ENCODE assay signal across 9 cellular contexts in genomic region chr3:111594205-111594604, GRCh38. TPM values are rescaled to one million over a fixed set of nuclear protein-coding genes. Genes with fewer than 3 reads are reported as not detected.
DNase-seq lines count a peak whose midpoint lies in the region; ATAC-seq, FAIRE-seq and TF ChIP-seq lines count a peak whose summit lies in the region.
"Had no signal": no experiment of that assay in that cellular context is flagged by ENCODE, and none has a peak within 500 bp of the region (broad histone marks: within the 10 kb centered on the region; RNA-seq: fewer than 3 reads in every experiment).

No MANE protein-coding gene starts in this region.

- H3K9me3 ChIP-seq in pancreas, result no peaks in the 10 kb centered on the region
- H3K9me3 ChIP-seq: BLaER1 had no signal

- WGBS in pancreas, 2 donors, result 89% methylated on average over 2 of the region's 2 CpGs

- intact Hi-C loops in pancreas (cut with DNase I), result no loop called here

- H3K4me3 ChIP-seq in pancreas, result no peak overlapping the region
- H3K4me3 ChIP-seq: BLaER1 had no signal

- peaks cover 81% of the 10 kb centered on the region for H3K36me3 Mint-ChIP-seq in T-helper 2 cell treated with Interferon-gamma antibody and Interleukin-4, amounts not matched to agents 5 μg/mL and 100 μg/mL, for 36 hours (ENCODE audit: low read depth)
- peaks cover 68 to 78% of the 10 kb centered on the region in 2 donors for H3K36me3 Mint-ChIP-seq in activated naive CD4-positive, alpha-beta T cell treated with anti-CD3 and anti-CD28 coated beads, Interleukin-2, amount 50 U/mL, for 72 hours

- H3K4me1 ChIP-seq in pancreas, result no peaks in the 10 kb centered on the region
- H3K4me1 ChIP-seq: BLaER1 had no signal

- no peaks in the 10 kb centered on the region for H3K27me3 Mint-ChIP-seq in T-helper 2 cell treated with Interferon-gamma antibody and Interleukin-4, amounts not matched to agents 5 μg/mL and 100 μg/mL, for 36 hours (ENCODE audit: low read depth)

- no peak for FAIRE-seq in pancreas (lab: Jason Lieb, UNC)

- ATAC-seq in HG02981 (IDR thresholded peaks at IDR 0.05; ENCODE audit: unreplicated experiment) (peak; percentile 66), pancreas (no peak)
- peak in 1 of 2 donors; percentile 71 for ATAC-seq in activated naive CD4-positive, alpha-beta T cell treated with anti-CD3 and anti-CD28 coated beads, Interleukin-2, amount 50 U/mL, for 72 hours

- no peaks in the 10 kb centered on the region for H3K9me3 Mint-ChIP-seq in T-helper 2 cell treated with Interferon-gamma antibody and Interleukin-4, amounts not matched to agents 5 μg/mL and 100 μg/mL, for 36 hours
- peaks cover 0 to 4% of the 10 kb centered on the region in 2 donors for H3K9me3 Mint-ChIP-seq in activated naive CD4-positive, alpha-beta T cell treated with anti-CD3 and anti-CD28 coated beads, Interleukin-2, amount 50 U/mL, for 72 hours

- no peak for TF ChIP-seq CTCF in pancreas (IDR thresholded peaks at IDR 0.05)

- H3K27me3 ChIP-seq in pancreas, result no peaks in the 10 kb centered on the region
- H3K27me3 ChIP-seq: BLaER1 had no signal

- H3K4me3 Mint-ChIP-seq in T-helper 2 cell treated with Interferon-gamma antibody and Interleukin-4, amounts not matched to agents 5 μg/mL and 100 μg/mL, for 36 hours, result peak overlapping the region; percentile 81

- H3K36me3 ChIP-seq in pancreas, result no peaks in the 10 kb centered on the region

- peak overlapping the region; percentile 79 for H3K27ac Mint-ChIP-seq in T-helper 2 cell treated with Interferon-gamma antibody and Interleukin-4, amounts not matched to agents 5 μg/mL and 100 μg/mL, for 36 hours
- H3K27ac Mint-ChIP-seq in activated naive CD4-positive, alpha-beta T cell treated with anti-CD3 and anti-CD28 coated beads, Interleukin-2, amount 50 U/mL, for 72 hours, result peak overlapping the region; percentile 96 to 98

- peaks cover 68% of the 10 kb centered on the region for H3K4me1 Mint-ChIP-seq in T-helper 2 cell treated with Interferon-gamma antibody and Interleukin-4, amounts not matched to agents 5 μg/mL and 100 μg/mL, for 36 hours (ENCODE audit: low read depth)

- DNase-seq in T-helper 2 cell treated with Interferon-gamma antibody and Interleukin-4, amounts not matched to agents 5 μg/mL and 100 μg/mL, for 36 hours (ENCODE audit: low spot score), result no peak
- DNase-seq in T-helper 2 cell (no peak), renal cortical epithelial cell (ENCODE audit: low read depth) (peak; percentile 95), HuH-7 (ENCODE audit: low spot score) (no peak), RPMI8226 (no peak), pancreas (no peak)
- DNase-seq in activated naive CD4-positive, alpha-beta T cell treated with anti-CD3 and anti-CD28 coated beads, Interleukin-2, amount 50 U/mL, for 72 hours (ENCODE audit: low spot score in 2 of 2), result no peak

- no peak overlapping the region for H3K27ac ChIP-seq in pancreas
- H3K27ac ChIP-seq: BLaER1 had no signal

RNA-seq across cellular contexts. Expression of gene ZBED2, which starts 0.9 kb away (rescaled TPM):
- total RNA-seq in activated naive CD4-positive, alpha-beta T cell treated with anti-CD3 and anti-CD28 coated beads, Interleukin-2, amount 50 U/mL, for 72 hours, result 100 to 1,000 TPM; 306 to 517 TPM
- total RNA-seq in renal cortical epithelial cell (13.5 and 15.2 TPM in 2 replicates), pancreas (under 1 TPM in 1 of 6 donors, not detected in 5; 0.22 TPM)
- under 1 TPM in 1 of 2 donors, not detected in 1; 0.02 TPM for polyA plus RNA-seq in pancreas

RNA-seq across cellular contexts. Expression of gene CD96, which starts 52.2 kb away (rescaled TPM):
- total RNA-seq in activated naive CD4-positive, alpha-beta T cell treated with anti-CD3 and anti-CD28 coated beads, Interleukin-2, amount 50 U/mL, for 72 hours, result 10 to 100 TPM; 31.7 to 97.9 TPM
- total RNA-seq in renal cortical epithelial cell, result 0.05 TPM in 1 of 2 replicates, not detected in the other
- 1 to 10 TPM in 3 of 6 donors, under 1 TPM in 3; 0.12 to 1.9 (median 0.88) TPM for total RNA-seq in pancreas
- polyA plus RNA-seq in pancreas, result under 1 TPM; 0.16 to 0.30 TPM

Comparison
In these comparisons a context has a peak if more than half of its experiments do, and no peak if none do; other contexts are left out.
1. RNA of gene ZBED2, which starts 0.9 kb away (total RNA-seq): 306 to 517 TPM in activated naive CD4-positive, alpha-beta T cell treated with anti-CD3 and anti-CD28 coated beads, Interleukin-2, amount 50 U/mL, for 72 hours; 13.5 to 15.2 TPM in renal cortical epithelial cell and 0.22 TPM in pancreas; every median in the first group is over 10 times any median in the second.
2. RNA of gene CD96, which starts 52.2 kb away (total RNA-seq): 31.7 to 97.9 TPM in activated naive CD4-positive, alpha-beta T cell treated with anti-CD3 and anti-CD28 coated beads, Interleukin-2, amount 50 U/mL, for 72 hours; 0.12 to 1.9 TPM in pancreas and 0.05 TPM in renal cortical epithelial cell; every median in the first group is over 10 times any median in the second.